In the genomic region with DNA sequence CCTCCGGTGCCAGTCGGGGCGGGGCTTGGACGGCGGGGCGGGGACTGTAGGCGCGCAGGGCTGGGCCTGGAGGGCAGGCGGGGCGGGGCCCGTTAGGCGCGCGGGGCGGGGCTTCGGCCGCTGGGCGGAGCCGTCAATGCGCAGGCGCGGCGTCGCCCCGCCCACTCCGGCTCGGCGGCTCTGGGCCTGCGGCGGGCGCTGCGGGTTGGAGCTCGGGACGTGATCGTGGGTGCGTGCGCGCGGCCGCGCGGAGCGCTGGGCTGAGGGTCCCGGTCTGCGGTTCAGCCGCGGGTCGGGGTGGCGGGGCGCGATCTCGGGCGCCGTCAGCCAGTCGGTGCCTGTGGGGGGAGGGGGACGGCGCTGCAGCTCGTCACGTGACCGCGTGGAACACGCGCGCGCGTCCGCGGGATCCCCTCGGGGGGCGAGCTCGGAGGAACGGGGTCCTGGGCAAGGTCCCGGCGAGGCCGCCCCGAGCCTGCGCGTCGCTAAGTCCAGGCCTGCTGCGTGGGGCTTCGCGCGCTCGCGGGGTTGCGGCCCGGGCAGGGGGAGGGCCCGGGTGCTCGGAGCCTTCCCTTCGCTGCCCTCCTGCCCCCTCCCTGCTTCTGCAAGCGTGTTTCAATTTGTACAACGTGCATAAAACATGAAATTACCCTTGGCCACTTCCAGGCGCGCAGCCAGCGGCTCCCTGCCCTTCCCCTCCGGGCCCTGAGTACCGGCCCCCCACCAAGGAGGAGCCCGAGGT, we compare ENCODE assay signal across 8 cellular contexts. TPM values are rescaled to one million over a fixed set of nuclear protein-coding genes. Genes with fewer than 3 reads are reported as not detected.
DNase-seq lines count a peak whose midpoint lies in the region; ATAC-seq and TF ChIP-seq lines count a peak whose summit lies in the region.

D2HGDH (plus strand) TSS at position 164 of the 742 bp plus-strand sequence. CDS start 595 bp downstream, outside the sequence.

- H3K36me3 ChIP-seq in heart left ventricle: peaks cover 0 to 7% (median 0%) of the 10 kb centered on the region in 9 donors

- H3K27me3 ChIP-seq in heart left ventricle: no peaks in the 10 kb centered on the region

- peaks cover 0 to 20% (median 12%) of the 10 kb centered on the region in 12 donors for H3K4me1 ChIP-seq in heart left ventricle

- no peaks in the 10 kb centered on the region for H3K9me3 ChIP-seq in heart left ventricle

- peak; percentile 91 for DNase-seq in NCI-H1436 (lab: John Stamatoyannopoulos, UW)
- DNase-seq in T-helper 1 cell: peak; percentile 87 to 93 (median 91)
- peak; percentile 94 to 98 (median 94) for DNase-seq in heart left ventricle
- DNase-seq in posterior vena cava (ENCODE audit: low spot score): peak; percentile 98
- DNase-seq in type B pancreatic cell (ENCODE audit: extremely low spot score, unreplicated experiment): peak; percentile 94

- H3K27ac ChIP-seq in adipose tissue (ENCODE audit: low read depth, low read length): no peak within 1 kb of the TSS
- H3K27ac ChIP-seq in heart left ventricle: peak within 1 kb of the TSS; percentile 70 to 96 (median 90)

- whole genome bisulfite sequencing in adipose tissue, 3 donors: 0 to 1% (median 0%) methylated on average over 63 to 98 of the region's 98 CpGs
- 0 to 1% (median 0%) methylated on average over 9 to 98 of the region's 98 CpGs for WGBS in heart left ventricle, 4 donors

- no peaks in the 10 kb centered on the region for H3K36me3 Mint-ChIP-seq in type B pancreatic cell

- intact Hi-C loops in heart left ventricle (cut with DNase I) (loop anchor here in 6 of 10 donors (5.0 to 10.0 kb wide), 6 partner anchors 128 to 882 kb away; partner anchors contain the start of gene STK25 (in 1 of the 6)), posterior vena cava (cut with DNase I) (loop anchor here in 1 of 2 donors (5.0 kb wide), 1 partner anchor 143 kb away; no protein-coding TSS in a partner anchor)

- H3K27ac Mint-ChIP-seq in type B pancreatic cell: peak within 1 kb of the TSS; percentile 78

- H3K4me1 Mint-ChIP-seq in type B pancreatic cell (ENCODE audit: unreplicated experiment): peaks cover 12% of the 10 kb centered on the region

- TF ChIP-seq POLR2A in heart left ventricle (IDR thresholded peaks at IDR 0.05): peak in 1 of 2 donors; percentile 92

- peak within 1 kb of the TSS; percentile 89 for H3K4me3 Mint-ChIP-seq in type B pancreatic cell

- no peaks in the 10 kb centered on the region for H3K27me3 Mint-ChIP-seq in type B pancreatic cell

- peak within 1 kb of the TSS; percentile 95 for H3K4me3 ChIP-seq in GM12875 (ENCODE audit: low read depth, low read length)
- peak within 1 kb of the TSS; percentile 67 to 100 (median 94) for H3K4me3 ChIP-seq in heart left ventricle

- ATAC-seq in HG02763 (IDR thresholded peaks at IDR 0.05; ENCODE audit: unreplicated experiment) (peak; percentile 75), heart left ventricle (peak; percentile 81 to 96 (median 94))

- no peak for TF ChIP-seq CTCF in GM12875 (IDR thresholded peaks at IDR 0.05; ENCODE audit: borderline replicate concordance, insufficient read depth, low read depth, low read length)
- TF ChIP-seq CTCF in heart left ventricle (IDR thresholded peaks at IDR 0.05): no peak
- TF ChIP-seq CTCF in type B pancreatic cell (conservative IDR thresholded peaks at IDR 0.05): no peak

- H3K9me3 Mint-ChIP-seq in type B pancreatic cell: no peaks in the 10 kb centered on the region

RNA-seq across cellular contexts. Expression of gene D2HGDH, which starts in this region (rescaled TPM):
- polyA plus RNA-seq in adipose tissue: 10 to 100 TPM; 17.8 to 29.7 (median 29.4) TPM
- total RNA-seq in heart left ventricle: 10 to 100 TPM in 8 of 9 donors, 1 to 10 TPM in 1; 9.2 to 24.1 (median 20.9) TPM
- polyA plus RNA-seq in heart left ventricle: 10 to 100 TPM in 1 of 2 donors, 1 to 10 TPM in 1; 7.6 to 19.8 TPM
- 10 to 100 TPM; 12.4 to 18.8 TPM for total RNA-seq in posterior vena cava
- total RNA-seq in type B pancreatic cell (ENCODE audit: low replicate concordance): 17.3 and 36.0 TPM in 2 replicates
